In the genomic region with DNA sequence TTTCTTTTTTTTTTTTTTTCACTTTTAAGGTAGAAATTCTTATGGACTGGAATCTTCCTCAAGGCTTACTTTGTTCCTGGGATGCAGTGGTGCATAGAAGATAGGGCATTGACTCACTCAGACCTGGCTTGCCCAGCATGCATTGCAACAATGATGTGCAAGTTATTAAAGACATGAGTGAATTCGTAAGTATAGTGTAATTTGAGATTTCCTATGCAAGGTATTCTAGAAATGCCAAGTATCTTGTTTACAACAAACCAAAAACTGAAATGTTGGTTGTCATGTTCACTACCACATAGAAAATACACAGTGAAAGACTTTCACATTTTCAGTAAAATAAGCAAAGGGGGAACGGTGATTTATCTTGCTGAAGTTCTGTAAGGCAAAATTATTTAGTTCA, we compare ENCODE assay signal across 17 cellular contexts. TPM values are rescaled to one million over a fixed set of nuclear protein-coding genes. Genes with fewer than 3 reads are reported as not detected.
DNase-seq lines count a peak whose midpoint lies in the region; ATAC-seq and TF ChIP-seq lines count a peak whose summit lies in the region.
"Had no signal": no experiment of that assay in that cellular context is flagged by ENCODE, and none has a peak within 500 bp of the region (broad histone marks: within the 10 kb centered on the region; RNA-seq: fewer than 3 reads in every experiment).

No MANE protein-coding gene starts in this region.

- CTCF ChIA-PET in OCI-LY7 (lab: Charles Lee; ENCODE audit: unreplicated experiment) = no interaction called here

- H3K27me3 ChIP-seq in HL-60 (ENCODE audit: insufficient read depth, poor library complexity, severe bottlenecking) = no peaks in the 10 kb centered on the region
- H3K27me3 ChIP-seq: foreskin keratinocyte, upper lobe of right lung had no signal

- no peaks in the 10 kb centered on the region; the same call in 1 of the 2 replicates for H3K36me3 ChIP-seq in OCI-LY7 (ENCODE audit: insufficient read depth, low read length)
- H3K36me3 ChIP-seq: upper lobe of right lung had no signal

- no peaks in the 10 kb centered on the region for H3K9me2 ChIP-seq in OCI-LY7 (ENCODE audit: insufficient read depth, low read length)

- intact Hi-C loops in OCI-LY7 (cut with micrococcal nuclease; ENCODE audit: unreplicated experiment) = no loop called here

- no peak for ATAC-seq in GM18873 (IDR thresholded peaks at IDR 0.05; ENCODE audit: low FRiP score, unreplicated experiment)
- ATAC-seq: activated naive CD8-positive, alpha-beta T cell treated with anti-CD3 and anti-CD28 coated beads, Interleukin-2, amount 50 U/mL, for 24 hours; foreskin keratinocyte; psoas muscle; upper lobe of right lung had no signal

- H3K27ac ChIP-seq in HL-60 (replicated peaks) (peak overlapping the region; percentile 91), OCI-LY7 (ENCODE audit: low read depth, low read length, poor library complexity, severe bottlenecking) (no peak overlapping the region)
- H3K27ac ChIP-seq: foreskin keratinocyte, KMS-11, psoas muscle, upper lobe of right lung had no signal

- no peak overlapping the region for H2AFZ ChIP-seq in OCI-LY7 (ENCODE audit: low read length)

- POLR2A ChIA-PET in OCI-LY7 (lab: Charles Lee) = no interaction called here

- no peak for TF ChIP-seq CTCF in AG09319 (IDR thresholded peaks at IDR 0.05; ENCODE audit: low read depth, low read length)
- TF ChIP-seq CTCF in HL-60 (IDR thresholded peaks at IDR 0.05; ENCODE audit: insufficient read depth, low read length) = no peak
- TF ChIP-seq CTCF in OCI-LY7 (conservative IDR thresholded peaks at IDR 0.05; ENCODE audit: low read length) = no peak

- H4K20me1 ChIP-seq in OCI-LY7 (ENCODE audit: insufficient read depth, low read length) = no peaks in the 10 kb centered on the region

- H3K79me2 ChIP-seq in OCI-LY7 (ENCODE audit: insufficient read depth, low read depth, low read length) = no peaks in the 10 kb centered on the region

- no peaks in the 10 kb centered on the region for H3K9me3 ChIP-seq in OCI-LY7 (ENCODE audit: low read length)
- H3K9me3 ChIP-seq: psoas muscle, upper lobe of right lung had no signal

- no peak overlapping the region for H3K4me2 ChIP-seq in OCI-LY7 (ENCODE audit: low read length)
- H3K4me2 ChIP-seq: KMS-11 had no signal

- peaks cover 10% of the 10 kb centered on the region for H3K4me1 ChIP-seq in OCI-LY7 (ENCODE audit: insufficient read depth, low read length, poor library complexity, severe bottlenecking)
- H3K4me1 ChIP-seq: psoas muscle had no signal

- no peak overlapping the region for H3K4me3 ChIP-seq in HL-60 (replicated peaks; ENCODE audit: insufficient read depth, low read length)
- H3K4me3 ChIP-seq in OCI-LY7 (ENCODE audit: low read depth, low read length, poor library complexity, severe bottlenecking) = no peak overlapping the region
- H3K4me3 ChIP-seq: psoas muscle, upper lobe of right lung had no signal

- peak; percentile 71 for DNase-seq in AG09319 (ENCODE audit: extremely low read depth, low read depth)
- no peak for DNase-seq in HL-60 (ENCODE audit: low read depth in 1 of 2, low spot score in 1 of 2)
- DNase-seq in amniotic epithelial cell (ENCODE audit: low read depth) = peak; percentile 88
- DNase-seq in iris pigment epithelial cell (ENCODE audit: low read depth) = peak; percentile 94
- DNase-seq in OCI-LY7 (ENCODE audit: low spot score) = no peak
- no peak for DNase-seq in NCI-H748 (lab: John Stamatoyannopoulos, UW; ENCODE audit: unreplicated experiment)
- DNase-seq in NCI-H526 treated with DMSO at 0.1 percent for 48 hours (lab: John Stamatoyannopoulos, UW) = no peak
- DNase-seq: activated CD4-positive, CD25-positive, alpha-beta regulatory T cell; activated naive CD8-positive, alpha-beta T cell treated with anti-CD3 and anti-CD28 coated beads, Interleukin-2, amount 50 U/mL, for 24 hours; DND-41; foreskin keratinocyte; midbrain; NCI-H2029; psoas muscle; upper lobe of right lung had no signal

- no TSS peak for BruUV-seq in OCI-LY7 (replicated peaks; lab: Mats Ljungman, UMichigan)

RNA-seq across cellular contexts. Expression of a gene that starts 56.5 kb away (rescaled TPM):
- total RNA-seq in OCI-LY7 (2014; rRNA removed; shearing (Covaris generic)) = 17.3 and 23.3 TPM in 2 replicates
- total RNA-seq in OCI-LY7 (2022) = 28.5 and 43.3 TPM in 2 replicates

Comparison
In these comparisons a context has a peak if more than half of its experiments do, and no peak if none do; other contexts are left out.
1. DNase-seq: peak in AG09319 (single experiment), amniotic epithelial cell (single experiment) and iris pigment epithelial cell (single experiment); none in HL-60 (0 of 2), OCI-LY7 (single experiment), NCI-H748 (single experiment) and NCI-H526 treated with DMSO at 0.1 percent for 48 hours (single experiment).